In genomic region chr17:6510321-6511023, GRCh38 we compare ENCODE assay signal across 30 cellular contexts. TPM values are rescaled to one million over a fixed set of nuclear protein-coding genes. Genes with fewer than 3 reads are reported as not detected.
DNase-seq lines count a peak whose midpoint lies in the region; ATAC-seq, FAIRE-seq and TF ChIP-seq lines count a peak whose summit lies in the region.
"Had no signal": no experiment of that assay in that cellular context is flagged by ENCODE, and none has a peak within 500 bp of the region (broad histone marks: within the 10 kb centered on the region; RNA-seq: fewer than 3 reads in every experiment).

No MANE protein-coding gene starts in this region.

- H3K9ac ChIP-seq in endodermal cell (ENCODE audit: extremely low read depth, low read length, poor library complexity, severe bottlenecking): no peak overlapping the region
- H3K9ac ChIP-seq: parathyroid adenoma had no signal

- peaks cover 2% of the 10 kb centered on the region for H3K27me3 Mint-ChIP-seq in endodermal cell (ENCODE audit: insufficient read depth)
- peaks cover 10% of the 10 kb centered on the region for H3K27me3 Mint-ChIP-seq in activated CD4-positive, alpha-beta memory T cell treated with anti-CD3 and anti-CD28 coated beads, Interleukin-2, amount 10 ng/mL, durations not matched to agents 7 days and 5 days

- POLR2A ChIA-PET in activated CD4-positive, alpha-beta memory T cell treated with anti-CD3 and anti-CD28 coated beads, Interleukin-2, amount 10 ng/mL, durations not matched to agents 7 days and 5 days (lab: Charles Lee): no interaction called here

- TF ChIP-seq CTCF in endodermal cell (conservative IDR thresholded peaks at IDR 0.05) (no peak), foreskin keratinocyte (conservative IDR thresholded peaks at IDR 0.05) (no peak)

- no peak overlapping the region for H3K4me3 Mint-ChIP-seq in endodermal cell
- no peak overlapping the region for H3K4me3 Mint-ChIP-seq in activated CD4-positive, alpha-beta memory T cell treated with anti-CD3 and anti-CD28 coated beads, Interleukin-2, amount 10 ng/mL, durations not matched to agents 7 days and 5 days
- H3K4me3 Mint-ChIP-seq: activated CD4-positive, alpha-beta T cell treated with anti-CD3 and anti-CD28 coated beads, Interleukin-2, amount 10 ng/mL, durations not matched to agents 7 days and 5 days; CD4-positive, alpha-beta T cell; IgD-negative memory B cell; naive thymus-derived CD8-positive, alpha-beta T cell; stimulated activated naive B cell treated with anti-CD40 and anti-IgM and Interleukin-4, amounts not matched to agents 10 μg/mL and 1 μg/mL and 100 μg/mL, for 72 hours had no signal

- H3K4me1 ChIP-seq in endodermal cell (ENCODE audit: control insufficient read depth, insufficient read depth, low read length) (no peaks in the 10 kb centered on the region), foreskin keratinocyte (peaks cover 19% of the 10 kb centered on the region)
- H3K4me1 ChIP-seq: parathyroid adenoma had no signal

- no peaks in the 10 kb centered on the region for H3K4me1 Mint-ChIP-seq in endodermal cell
- no peaks in the 10 kb centered on the region for H3K4me1 Mint-ChIP-seq in activated CD4-positive, alpha-beta memory T cell treated with anti-CD3 and anti-CD28 coated beads, Interleukin-2, amount 10 ng/mL, durations not matched to agents 7 days and 5 days
- H3K4me1 Mint-ChIP-seq: activated CD4-positive, alpha-beta T cell treated with anti-CD3 and anti-CD28 coated beads, Interleukin-2, amount 10 ng/mL, durations not matched to agents 7 days and 5 days; IgD-negative memory B cell; naive thymus-derived CD8-positive, alpha-beta T cell; stimulated activated naive B cell treated with anti-CD40 and anti-IgM and Interleukin-4, amounts not matched to agents 10 μg/mL and 1 μg/mL and 100 μg/mL, for 72 hours had no signal

- H3K9me3 Mint-ChIP-seq in endodermal cell: no peaks in the 10 kb centered on the region
- no peaks in the 10 kb centered on the region for H3K9me3 Mint-ChIP-seq in activated CD4-positive, alpha-beta memory T cell treated with anti-CD3 and anti-CD28 coated beads, Interleukin-2, amount 10 ng/mL, durations not matched to agents 7 days and 5 days
- H3K9me3 Mint-ChIP-seq: activated CD4-positive, alpha-beta T cell treated with anti-CD3 and anti-CD28 coated beads, Interleukin-2, amount 10 ng/mL, durations not matched to agents 7 days and 5 days; CD4-positive, alpha-beta T cell; naive thymus-derived CD8-positive, alpha-beta T cell; stimulated activated naive B cell treated with anti-CD40 and anti-IgM and Interleukin-4, amounts not matched to agents 10 μg/mL and 1 μg/mL and 100 μg/mL, for 72 hours had no signal

- H3K36me3 ChIP-seq in endodermal cell (ENCODE audit: control insufficient read depth, insufficient read depth, low read length): no peaks in the 10 kb centered on the region
- H3K36me3 ChIP-seq: cardiac muscle cell, thoracic aorta had no signal

- ATAC-seq in GM19397 (IDR thresholded peaks at IDR 0.05; ENCODE audit: unreplicated experiment): no peak
- no peak for ATAC-seq in foreskin keratinocyte
- ATAC-seq: naive thymus-derived CD8-positive, alpha-beta T cell; stimulated activated naive B cell treated with anti-CD40 and anti-IgM and Interleukin-4, amounts not matched to agents 10 μg/mL and 1 μg/mL and 100 μg/mL, for 72 hours had no signal

- WGBS in endodermal cell (ENCODE audit: insufficient coverage in 1 of 2, insufficient read length in 1 of 2), 2 experiments: 84 to 93% methylated on average over 7 to 9 of the region's 9 CpGs

- H3K27ac Mint-ChIP-seq in endodermal cell: no peak overlapping the region
- H3K27ac Mint-ChIP-seq in activated CD4-positive, alpha-beta memory T cell treated with anti-CD3 and anti-CD28 coated beads, Interleukin-2, amount 10 ng/mL, durations not matched to agents 7 days and 5 days: no peak overlapping the region
- H3K27ac Mint-ChIP-seq: activated CD4-positive, alpha-beta T cell treated with anti-CD3 and anti-CD28 coated beads, Interleukin-2, amount 10 ng/mL, durations not matched to agents 7 days and 5 days; CD4-positive, alpha-beta T cell; IgD-negative memory B cell; naive thymus-derived CD8-positive, alpha-beta T cell; stimulated activated naive B cell treated with anti-CD40 and anti-IgM and Interleukin-4, amounts not matched to agents 10 μg/mL and 1 μg/mL and 100 μg/mL, for 72 hours had no signal

- H3K4me3 ChIP-seq in endodermal cell (ENCODE audit: low read length): no peak overlapping the region
- H3K4me3 ChIP-seq: cardiac muscle cell, thoracic aorta had no signal

- H3K27ac ChIP-seq in endodermal cell (ENCODE audit: low read depth, low read length) (no peak overlapping the region), foreskin keratinocyte (no peak overlapping the region)
- H3K27ac ChIP-seq: cardiac muscle cell, HL-60, parathyroid adenoma, thoracic aorta had no signal

- FAIRE-seq in RCC 7860 (lab: Jason Lieb, UNC): peak; percentile 75
- FAIRE-seq: GM12891, GM19239, keratinocyte had no signal

- CTCF ChIA-PET in activated CD4-positive, alpha-beta memory T cell treated with anti-CD3 and anti-CD28 coated beads, Interleukin-2, amount 10 ng/mL, durations not matched to agents 7 days and 5 days (lab: Charles Lee): interaction anchor here (1.0 kb wide), 1 partner anchor 37 kb away, joined by 3 read pairs; no protein-coding TSS in a partner anchor

- no peaks in the 10 kb centered on the region for H3K9me3 ChIP-seq in endodermal cell (ENCODE audit: control insufficient read depth, low read length)
- H3K9me3 ChIP-seq: thoracic aorta had no signal

- DNase-seq in EL: peak; percentile 48
- DNase-seq in RCC 7860 (ENCODE audit: low spot score): peak; percentile 67
- peak; percentile 45 for DNase-seq in endodermal cell
- DNase-seq in renal cortical epithelial cell (ENCODE audit: low read depth): peak; percentile 27
- no peak for DNase-seq in foreskin keratinocyte
- DNase-seq in NCI-H2227 (lab: John Stamatoyannopoulos, UW; ENCODE audit: unreplicated experiment): no peak
- no peak for DNase-seq in activated CD4-positive, alpha-beta memory T cell treated with anti-CD3 and anti-CD28 coated beads, Interleukin-2, amount 10 ng/mL, durations not matched to agents 7 days and 5 days
- DNase-seq: activated CD4-positive, alpha-beta T cell treated with anti-CD3 and anti-CD28 coated beads, Interleukin-2, amount 10 ng/mL, durations not matched to agents 7 days and 5 days; activated CD8-positive, alpha-beta memory T cell treated with anti-CD3 and anti-CD28 coated beads, Interleukin-2, amount 50 U/mL, for 4 hours; activated effector memory CD4-positive, alpha-beta T cell treated with anti-CD3 and anti-CD28 coated beads, Interleukin-2, amount 50 U/mL, for 16 hours; CD4-positive, alpha-beta T cell; foreskin fibroblast; hypothalamus; mammary epithelial cell; naive thymus-derived CD8-positive, alpha-beta T cell; NCI-H2171 treated with DMSO at 0.1 percent for 48 hours; NCI-H748 treated with DMSO at 0.1 percent for 48 hours; SIG-M5; stimulated activated CD4-positive, alpha-beta T cell treated with anti-CD3 and anti-CD28 coated beads, Interleukin-2, amount 100 ng/mL, for 24 hours; stimulated activated naive B cell treated with anti-CD40 and anti-IgM and Interleukin-4, amounts not matched to agents 10 μg/mL and 1 μg/mL and 100 μg/mL, for 72 hours; T-helper 1 cell had no signal

- no peaks in the 10 kb centered on the region for H3K27me3 ChIP-seq in endodermal cell (ENCODE audit: control insufficient read depth, insufficient read depth, low read length, poor library complexity, severe bottlenecking)
- peaks cover 3% of the 10 kb centered on the region for H3K27me3 ChIP-seq in foreskin keratinocyte

- no peaks in the 10 kb centered on the region for H3K36me3 Mint-ChIP-seq in endodermal cell (ENCODE audit: low read depth)
- no peaks in the 10 kb centered on the region for H3K36me3 Mint-ChIP-seq in activated CD4-positive, alpha-beta memory T cell treated with anti-CD3 and anti-CD28 coated beads, Interleukin-2, amount 10 ng/mL, durations not matched to agents 7 days and 5 days (ENCODE audit: low read depth)
- H3K36me3 Mint-ChIP-seq: IgD-negative memory B cell; naive thymus-derived CD8-positive, alpha-beta T cell; stimulated activated naive B cell treated with anti-CD40 and anti-IgM and Interleukin-4, amounts not matched to agents 10 μg/mL and 1 μg/mL and 100 μg/mL, for 72 hours had no signal

RNA-seq across cellular contexts. Expression of gene PITPNM3, which starts 45.9 kb away (rescaled TPM):
- total RNA-seq in endodermal cell: 1 to 10 TPM; 1.8 to 2.7 TPM
- polyA plus RNA-seq in endodermal cell (2013, experiment 1 of 2): 1.1 TPM
- polyA plus RNA-seq in endodermal cell (2013, experiment 2 of 2): 1.3 TPM
- 2.3 and 3.1 TPM in 2 replicates for total RNA-seq in renal cortical epithelial cell
- 6.4 and 7.4 TPM in 2 replicates for total RNA-seq in foreskin keratinocyte
- polyA plus RNA-seq in foreskin keratinocyte: 2.4 and 3.3 TPM in 2 replicates
- under 1 TPM; 0.53 to 0.63 TPM for total RNA-seq in activated CD4-positive, alpha-beta memory T cell treated with anti-CD3 and anti-CD28 coated beads, Interleukin-2, amount 10 ng/mL, durations not matched to agents 7 days and 5 days
- polyA plus RNA-seq: IgD-negative memory B cell; naive thymus-derived CD8-positive, alpha-beta T cell had no signal

Comparison
In these comparisons a context has a peak if more than half of its experiments do, and no peak if none do; other contexts are left out.
1. DNase-seq: peak in EL (single experiment), RCC 7860 (single experiment), endodermal cell (single experiment) and renal cortical epithelial cell (single experiment); none in foreskin keratinocyte (0 of 2), NCI-H2227 (single experiment) and activated CD4-positive, alpha-beta memory T cell treated with anti-CD3 and anti-CD28 coated beads, Interleukin-2, amount 10 ng/mL, durations not matched to agents 7 days and 5 days (single experiment).